Comparison of ENCODE assay signal across 8 cellular contexts in genomic region chr3:16504242-16504641, GRCh38. TPM values are rescaled to one million over a fixed set of nuclear protein-coding genes. Genes with fewer than 3 reads are reported as not detected.
DNase-seq lines count a peak whose midpoint lies in the region; ATAC-seq and TF ChIP-seq lines count a peak whose summit lies in the region.

No MANE protein-coding gene starts in this region.

- DNase-seq in GF-D8 (lab: John Stamatoyannopoulos, UW): peak; percentile 87
- no peak for DNase-seq in HT-29 (ENCODE audit: low spot score)
- no peak for DNase-seq in progenitor cell of endocrine pancreas (ENCODE audit: low spot score, unreplicated experiment)
- DNase-seq in NCI-H446 treated with DMSO at 0.1 percent for 48 hours (lab: John Stamatoyannopoulos, UW): no peak
- DNase-seq in NCI-H1436 treated with DMSO at 0.1 percent for 48 hours (lab: John Stamatoyannopoulos, UW): no peak

- peaks cover 3% of the 10 kb centered on the region for H3K9me3 Mint-ChIP-seq in activated T-helper 17 cell treated with anti-CD3 and anti-CD28 coated beads, Interleukin-2, amount 50 U/mL, for 72 hours
- no peaks in the 10 kb centered on the region for H3K9me3 Mint-ChIP-seq in progenitor cell of endocrine pancreas (ENCODE audit: low read depth)

- TF ChIP-seq CTCF in progenitor cell of endocrine pancreas (IDR thresholded peaks at IDR 0.05; ENCODE audit: unreplicated experiment): no peak

- peak overlapping the region; percentile 25 for H3K27ac Mint-ChIP-seq in activated T-helper 17 cell treated with anti-CD3 and anti-CD28 coated beads, Interleukin-2, amount 50 U/mL, for 72 hours
- no peak overlapping the region for H3K27ac Mint-ChIP-seq in progenitor cell of endocrine pancreas

- peaks cover 92% of the 10 kb centered on the region for H3K36me3 Mint-ChIP-seq in activated T-helper 17 cell treated with anti-CD3 and anti-CD28 coated beads, Interleukin-2, amount 50 U/mL, for 72 hours (ENCODE audit: low read depth)
- no peaks in the 10 kb centered on the region for H3K36me3 Mint-ChIP-seq in progenitor cell of endocrine pancreas (ENCODE audit: insufficient read depth)

- H3K4me3 Mint-ChIP-seq in activated T-helper 17 cell treated with anti-CD3 and anti-CD28 coated beads, Interleukin-2, amount 50 U/mL, for 72 hours: peak overlapping the region; percentile 12
- no peak overlapping the region for H3K4me3 Mint-ChIP-seq in progenitor cell of endocrine pancreas (ENCODE audit: low read depth)

- peaks cover 71% of the 10 kb centered on the region for H3K4me1 Mint-ChIP-seq in activated T-helper 17 cell treated with anti-CD3 and anti-CD28 coated beads, Interleukin-2, amount 50 U/mL, for 72 hours
- no peaks in the 10 kb centered on the region for H3K4me1 Mint-ChIP-seq in progenitor cell of endocrine pancreas (ENCODE audit: low read depth)

- ATAC-seq in GM19452 (IDR thresholded peaks at IDR 0.05; ENCODE audit: unreplicated experiment): peak; percentile 81
- ATAC-seq in HG03103 (IDR thresholded peaks at IDR 0.05; ENCODE audit: low read depth, unreplicated experiment): peak; percentile 80
- ATAC-seq in activated T-helper 17 cell treated with anti-CD3 and anti-CD28 coated beads, Interleukin-2, amount 50 U/mL, for 72 hours (replicated peaks): peak; percentile 62

- no peaks in the 10 kb centered on the region for H3K27me3 Mint-ChIP-seq in activated T-helper 17 cell treated with anti-CD3 and anti-CD28 coated beads, Interleukin-2, amount 50 U/mL, for 72 hours
- H3K27me3 Mint-ChIP-seq in progenitor cell of endocrine pancreas: peaks cover 32% of the 10 kb centered on the region

RNA-seq across cellular contexts. Expression of gene RFTN1, which starts 9.3 kb away (rescaled TPM):
- 100 to 1,000 TPM; 112 to 139 TPM for total RNA-seq in activated T-helper 17 cell treated with anti-CD3 and anti-CD28 coated beads, Interleukin-2, amount 50 U/mL, for 72 hours
- not detected in 2 replicates for total RNA-seq in HT-29 (2014; rRNA removed; shearing (Covaris generic))
- total RNA-seq in progenitor cell of endocrine pancreas: 0.73 and 0.96 TPM in 2 replicates

Comparison
In these comparisons a context has a peak if more than half of its experiments do, and no peak if none do; other contexts are left out.
1. RNA of gene RFTN1, which starts 9.3 kb away (total RNA-seq): 112 to 139 TPM in activated T-helper 17 cell treated with anti-CD3 and anti-CD28 coated beads, Interleukin-2, amount 50 U/mL, for 72 hours; 0.73 to 0.96 TPM in progenitor cell of endocrine pancreas and not detected in HT-29; every median in the first group is over 10 times any median in the second.
2. Peak in every context shown above with its lines, with median percentiles within 50 percentile points of each other: ATAC-seq.